Comparison of ENCODE assay signal across 1 cellular context in genomic region chr5:138035605-138036537, GRCh38.
TF ChIP-seq lines count a peak whose summit lies in the region.

No MANE protein-coding gene starts in this region.

TF ChIP-seq in HepG2, 621 proteins besides CTCF, POLR2A, EP300 and RAD21 (continued from another document and continues in another):
- no peak for TF ChIP-seq DBP (CRISPR knock-in tag; IDR thresholded peaks at IDR 0.05; ENCODE audit: not compliant biosample characterization)
- TF ChIP-seq HES4 (CRISPR knock-in tag; IDR thresholded peaks at IDR 0.05; ENCODE audit: borderline replicate concordance) = no peak
- TF ChIP-seq HNF1A (IDR thresholded peaks at IDR 0.05; ENCODE audit: low read depth) = no peak
- no peak for TF ChIP-seq HNF1A (CRISPR knock-in tag; IDR thresholded peaks at IDR 0.05; ENCODE audit: borderline replicate concordance)
- no peak for TF ChIP-seq ZBTB4 (CRISPR knock-in tag; IDR thresholded peaks at IDR 0.05; ENCODE audit: borderline replicate concordance)
- no peak for TF ChIP-seq MAFK (conservative IDR thresholded peaks at IDR 0.05 in 1 of 2, IDR thresholded peaks at IDR 0.05 in 1 of 2; ENCODE audit: low read length in 2 of 2)
- TF ChIP-seq SOX13 (IDR thresholded peaks at IDR 0.05) = no peak
- TF ChIP-seq SOX13 (CRISPR knock-in tag; conservative IDR thresholded peaks at IDR 0.05 in 1 of 2, IDR thresholded peaks at IDR 0.05 in 1 of 2) = no peak
- no peak for TF ChIP-seq EZH2 (conservative IDR thresholded peaks at IDR 0.05; ENCODE audit: low read depth, low read length)
- no peak for TF ChIP-seq ZNF567 (CRISPR knock-in tag; IDR thresholded peaks at IDR 0.05; ENCODE audit: borderline replicate concordance)
- no peak for TF ChIP-seq HDAC1 (CRISPR knock-in tag; IDR thresholded peaks at IDR 0.05)
- TF ChIP-seq RBFOX2 (IDR thresholded peaks at IDR 0.05; ENCODE audit: low read depth, low read length) = no peak
- no peak for TF ChIP-seq NR2F6 (IDR thresholded peaks at IDR 0.05)
- no peak for TF ChIP-seq NR2F6 (CRISPR knock-in tag; IDR thresholded peaks at IDR 0.05)
- TF ChIP-seq KDM1A (CRISPR knock-in tag; IDR thresholded peaks at IDR 0.05) = no peak
- TF ChIP-seq JARID2 (CRISPR knock-in tag; IDR thresholded peaks at IDR 0.05; ENCODE audit: insufficient replicate concordance) = no peak
- TF ChIP-seq, protein P1, sequence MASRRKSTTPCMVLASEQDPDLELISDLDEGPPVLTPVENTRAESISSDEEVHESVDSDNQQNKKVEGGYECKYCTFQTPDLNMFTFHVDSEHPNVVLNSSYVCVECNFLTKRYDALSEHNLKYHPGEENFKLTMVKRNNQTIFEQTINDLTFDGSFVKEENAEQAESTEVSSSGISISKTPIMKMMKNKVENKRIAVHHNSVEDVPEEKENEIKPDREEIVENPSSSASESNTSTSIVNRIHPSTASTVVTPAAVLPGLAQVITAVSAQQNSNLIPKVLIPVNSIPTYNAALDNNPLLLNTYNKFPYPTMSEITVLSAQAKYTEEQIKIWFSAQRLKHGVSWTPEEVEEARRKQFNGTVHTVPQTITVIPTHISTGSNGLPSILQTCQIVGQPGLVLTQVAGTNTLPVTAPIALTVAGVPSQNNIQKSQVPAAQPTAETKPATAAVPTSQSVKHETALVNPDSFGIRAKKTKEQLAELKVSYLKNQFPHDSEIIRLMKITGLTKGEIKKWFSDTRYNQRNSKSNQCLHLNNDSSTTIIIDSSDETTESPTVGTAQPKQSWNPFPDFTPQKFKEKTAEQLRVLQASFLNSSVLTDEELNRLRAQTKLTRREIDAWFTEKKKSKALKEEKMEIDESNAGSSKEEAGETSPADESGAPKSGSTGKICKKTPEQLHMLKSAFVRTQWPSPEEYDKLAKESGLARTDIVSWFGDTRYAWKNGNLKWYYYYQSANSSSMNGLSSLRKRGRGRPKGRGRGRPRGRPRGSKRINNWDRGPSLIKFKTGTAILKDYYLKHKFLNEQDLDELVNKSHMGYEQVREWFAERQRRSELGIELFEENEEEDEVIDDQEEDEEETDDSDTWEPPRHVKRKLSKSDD (CRISPR knock-in tag; IDR thresholded peaks at IDR 0.05; ENCODE audit: low read depth) = no peak
- TF ChIP-seq ZNF205 (CRISPR knock-in tag; IDR thresholded peaks at IDR 0.05) = no peak
- TF ChIP-seq RFXAP (CRISPR knock-in tag; IDR thresholded peaks at IDR 0.05; ENCODE audit: borderline replicate concordance) = no peak
- TF ChIP-seq FOXO1 (CRISPR knock-in tag; IDR thresholded peaks at IDR 0.05) = no peak
- TF ChIP-seq DNMT3B (CRISPR knock-in tag; conservative IDR thresholded peaks at IDR 0.05) = no peak
- TF ChIP-seq ZNF724P (CRISPR knock-in tag; IDR thresholded peaks at IDR 0.05; ENCODE audit: borderline replicate concordance) = no peak
- TF ChIP-seq PBX2 (CRISPR knock-in tag; IDR thresholded peaks at IDR 0.05) = 0 out of 2 replicates have a peak, but pooled peaks have one; percentile 17
- TF ChIP-seq, protein P2, sequence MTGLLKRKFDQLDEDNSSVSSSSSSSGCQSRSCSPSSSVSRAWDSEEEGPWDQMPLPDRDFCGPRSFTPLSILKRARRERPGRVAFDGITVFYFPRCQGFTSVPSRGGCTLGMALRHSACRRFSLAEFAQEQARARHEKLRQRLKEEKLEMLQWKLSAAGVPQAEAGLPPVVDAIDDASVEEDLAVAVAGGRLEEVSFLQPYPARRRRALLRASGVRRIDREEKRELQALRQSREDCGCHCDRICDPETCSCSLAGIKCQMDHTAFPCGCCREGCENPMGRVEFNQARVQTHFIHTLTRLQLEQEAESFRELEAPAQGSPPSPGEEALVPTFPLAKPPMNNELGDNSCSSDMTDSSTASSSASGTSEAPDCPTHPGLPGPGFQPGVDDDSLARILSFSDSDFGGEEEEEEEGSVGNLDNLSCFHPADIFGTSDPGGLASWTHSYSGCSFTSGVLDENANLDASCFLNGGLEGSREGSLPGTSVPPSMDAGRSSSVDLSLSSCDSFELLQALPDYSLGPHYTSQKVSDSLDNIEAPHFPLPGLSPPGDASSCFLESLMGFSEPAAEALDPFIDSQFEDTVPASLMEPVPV (CRISPR knock-in tag; IDR thresholded peaks at IDR 0.05) = no peak
- peak; percentile 68 for TF ChIP-seq GATAD2A (CRISPR knock-in tag; IDR thresholded peaks at IDR 0.05)
- TF ChIP-seq, protein P3, sequence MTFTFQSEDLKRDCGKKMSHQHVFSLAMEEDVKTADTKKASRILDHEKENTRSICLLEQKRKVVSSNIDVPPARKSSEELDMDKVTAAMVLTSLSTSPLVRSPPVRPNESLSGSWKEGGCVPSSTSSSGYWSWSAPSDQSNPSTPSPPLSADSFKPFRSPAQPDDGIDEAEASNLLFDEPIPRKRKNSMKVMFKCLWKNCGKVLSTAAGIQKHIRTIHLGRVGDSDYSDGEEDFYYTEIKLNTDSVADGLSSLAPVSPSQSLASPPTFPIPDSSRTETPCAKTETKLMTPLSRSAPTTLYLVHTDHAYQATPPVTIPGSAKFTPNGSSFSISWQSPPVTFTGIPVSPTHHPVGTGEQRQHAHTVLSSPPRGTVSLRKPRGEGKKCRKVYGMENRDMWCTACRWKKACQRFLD (CRISPR knock-in tag; IDR thresholded peaks at IDR 0.05; ENCODE audit: borderline replicate concordance) = no peak
- no peak for TF ChIP-seq RXRA (CRISPR knock-in tag; IDR thresholded peaks at IDR 0.05)
- no peak for TF ChIP-seq KLF12 (CRISPR knock-in tag; IDR thresholded peaks at IDR 0.05; ENCODE audit: borderline replicate concordance)
- TF ChIP-seq ZNF251 (CRISPR knock-in tag; IDR thresholded peaks at IDR 0.05) = no peak
- no peak for TF ChIP-seq ATF1 (CRISPR knock-in tag; IDR thresholded peaks at IDR 0.05)
- TF ChIP-seq MTA3 (CRISPR knock-in tag; IDR thresholded peaks at IDR 0.05) = no peak
- TF ChIP-seq, protein P4, sequence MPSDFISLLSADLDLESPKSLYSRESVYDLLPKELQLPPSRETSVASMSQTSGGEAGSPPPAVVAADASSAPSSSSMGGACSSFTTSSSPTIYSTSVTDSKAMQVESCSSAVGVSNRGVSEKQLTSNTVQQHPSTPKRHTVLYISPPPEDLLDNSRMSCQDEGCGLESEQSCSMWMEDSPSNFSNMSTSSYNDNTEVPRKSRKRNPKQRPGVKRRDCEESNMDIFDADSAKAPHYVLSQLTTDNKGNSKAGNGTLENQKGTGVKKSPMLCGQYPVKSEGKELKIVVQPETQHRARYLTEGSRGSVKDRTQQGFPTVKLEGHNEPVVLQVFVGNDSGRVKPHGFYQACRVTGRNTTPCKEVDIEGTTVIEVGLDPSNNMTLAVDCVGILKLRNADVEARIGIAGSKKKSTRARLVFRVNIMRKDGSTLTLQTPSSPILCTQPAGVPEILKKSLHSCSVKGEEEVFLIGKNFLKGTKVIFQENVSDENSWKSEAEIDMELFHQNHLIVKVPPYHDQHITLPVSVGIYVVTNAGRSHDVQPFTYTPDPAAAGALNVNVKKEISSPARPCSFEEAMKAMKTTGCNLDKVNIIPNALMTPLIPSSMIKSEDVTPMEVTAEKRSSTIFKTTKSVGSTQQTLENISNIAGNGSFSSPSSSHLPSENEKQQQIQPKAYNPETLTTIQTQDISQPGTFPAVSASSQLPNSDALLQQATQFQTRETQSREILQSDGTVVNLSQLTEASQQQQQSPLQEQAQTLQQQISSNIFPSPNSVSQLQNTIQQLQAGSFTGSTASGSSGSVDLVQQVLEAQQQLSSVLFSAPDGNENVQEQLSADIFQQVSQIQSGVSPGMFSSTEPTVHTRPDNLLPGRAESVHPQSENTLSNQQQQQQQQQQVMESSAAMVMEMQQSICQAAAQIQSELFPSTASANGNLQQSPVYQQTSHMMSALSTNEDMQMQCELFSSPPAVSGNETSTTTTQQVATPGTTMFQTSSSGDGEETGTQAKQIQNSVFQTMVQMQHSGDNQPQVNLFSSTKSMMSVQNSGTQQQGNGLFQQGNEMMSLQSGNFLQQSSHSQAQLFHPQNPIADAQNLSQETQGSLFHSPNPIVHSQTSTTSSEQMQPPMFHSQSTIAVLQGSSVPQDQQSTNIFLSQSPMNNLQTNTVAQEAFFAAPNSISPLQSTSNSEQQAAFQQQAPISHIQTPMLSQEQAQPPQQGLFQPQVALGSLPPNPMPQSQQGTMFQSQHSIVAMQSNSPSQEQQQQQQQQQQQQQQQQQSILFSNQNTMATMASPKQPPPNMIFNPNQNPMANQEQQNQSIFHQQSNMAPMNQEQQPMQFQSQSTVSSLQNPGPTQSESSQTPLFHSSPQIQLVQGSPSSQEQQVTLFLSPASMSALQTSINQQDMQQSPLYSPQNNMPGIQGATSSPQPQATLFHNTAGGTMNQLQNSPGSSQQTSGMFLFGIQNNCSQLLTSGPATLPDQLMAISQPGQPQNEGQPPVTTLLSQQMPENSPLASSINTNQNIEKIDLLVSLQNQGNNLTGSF (CRISPR knock-in tag; IDR thresholded peaks at IDR 0.05) = no peak
- TF ChIP-seq SYNCRIP (IDR thresholded peaks at IDR 0.05; ENCODE audit: insufficient read depth, low read depth, low read length) = no peak
- no peak for TF ChIP-seq NCOA2 (CRISPR knock-in tag; IDR thresholded peaks at IDR 0.05)
- TF ChIP-seq ETV6 (CRISPR knock-in tag; conservative IDR thresholded peaks at IDR 0.05) = no peak
- TF ChIP-seq HMGXB4 (CRISPR knock-in tag; IDR thresholded peaks at IDR 0.05; ENCODE audit: borderline replicate concordance in 1 of 2, low read depth in 1 of 2) = peak; percentile 59 to 94; a peak in 3 of 4 replicates
- no peak for TF ChIP-seq IKZF4 (CRISPR knock-in tag; IDR thresholded peaks at IDR 0.05; ENCODE audit: borderline replicate concordance, low read depth, not compliant biosample characterization)
- TF ChIP-seq ISX (CRISPR knock-in tag; conservative IDR thresholded peaks at IDR 0.05) = no peak
- no peak for TF ChIP-seq PITX1 (CRISPR knock-in tag; IDR thresholded peaks at IDR 0.05)
